In the genomic region with DNA sequence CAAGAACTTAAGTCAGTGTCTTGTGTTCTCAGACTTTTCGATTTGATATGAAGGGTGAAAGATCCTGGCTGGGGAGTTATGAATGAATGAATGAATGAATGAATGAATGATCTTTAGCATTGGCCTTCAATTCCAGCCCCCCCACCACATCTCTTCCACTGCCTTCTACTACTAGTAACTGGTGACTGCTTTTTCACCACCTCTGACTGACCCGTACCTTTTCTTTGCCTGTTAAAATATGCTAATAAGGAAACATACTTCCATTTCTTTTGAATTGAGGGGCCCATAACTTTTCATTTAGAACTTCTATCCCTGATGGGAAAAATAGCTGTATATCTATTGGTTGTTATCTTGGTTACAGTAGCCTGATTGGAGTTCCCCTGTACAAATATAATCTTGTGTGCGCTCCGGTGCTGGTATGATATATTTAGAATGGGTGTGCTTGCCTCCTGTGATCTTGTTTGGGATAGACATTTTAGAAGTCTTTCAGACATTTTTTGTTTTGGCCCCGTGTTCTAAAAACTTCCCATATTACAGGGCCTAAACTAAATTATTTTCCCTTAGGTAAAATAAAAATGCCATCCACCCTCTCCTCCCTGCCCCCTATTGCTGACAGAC, we compare ENCODE assay signal across 8 cellular contexts. TPM values are rescaled to one million over a fixed set of nuclear protein-coding genes. Genes with fewer than 3 reads are reported as not detected.
A peak's percentile ranks its signal among the peaks of the same experiment; 100 is the strongest.
DNase-seq lines count a peak whose midpoint lies in the region; ATAC-seq and TF ChIP-seq lines count a peak whose summit lies in the region.

No MANE protein-coding gene starts in this region.

- H3K27ac ChIP-seq in right atrium auricular region (peak overlapping the region; percentile 79 to 86), ascending aorta (peak overlapping the region; percentile 96 to 100), mucosa of rectum (ENCODE audit: low read depth in 2 of 2, low read length in 2 of 2) (peak overlapping the region; percentile 13 to 20), aorta (ENCODE audit: low read depth in 1 of 2, low read length in 2 of 2) (peak overlapping the region; percentile 49 to 82)

- DNase-seq in right atrium auricular region (ENCODE audit: low spot score) (no peak), Right ventricle myocardium inferior (ENCODE audit: missing footprints) (no peak), ascending aorta (ENCODE audit: low spot score in 2 of 2) (no peak), aorta (no peak), left lobe of liver (ENCODE audit: low spot score) (no peak)

- intact Hi-C loops in Right ventricle myocardium inferior (cut with DNase I): loop anchor here (5.0 kb wide), 1 partner anchor 37 kb away; no protein-coding TSS in a partner anchor
- intact Hi-C loops in ascending aorta (cut with DNase I): loop anchor here (5.0 kb wide), 5 partner anchors 102 to 1288 kb away; a partner anchor contains a TSS
- intact Hi-C loops in aorta (cut with DNase I): loop anchor here in 1 of 2 donors (5.0 to 10.0 kb wide), 2 partner anchors 37 to 1301 kb away; a partner anchor contains a TSS

- H3K27me3 ChIP-seq in right atrium auricular region (no peaks in the 10 kb centered on the region), ascending aorta (no peaks in the 10 kb centered on the region), mucosa of rectum (ENCODE audit: control insufficient read depth in 2 of 2, insufficient read depth in 2 of 2, low read length in 2 of 2) (no peaks in the 10 kb centered on the region), aorta (ENCODE audit: control insufficient read depth in 1 of 2, insufficient read depth in 2 of 2, low read length in 1 of 2) (no peaks in the 10 kb centered on the region)

- TF ChIP-seq CTCF in right atrium auricular region (IDR thresholded peaks at IDR 0.05) (no peak), ascending aorta (IDR thresholded peaks at IDR 0.05) (no peak)

- no peak overlapping the region for H3K9ac ChIP-seq in mucosa of rectum (ENCODE audit: low read depth in 1 of 2, low read length in 2 of 2)

- H3K36me3 ChIP-seq in right atrium auricular region: no peaks in the 10 kb centered on the region
- no peaks in the 10 kb centered on the region for H3K36me3 ChIP-seq in ascending aorta
- no peaks in the 10 kb centered on the region for H3K36me3 ChIP-seq in mucosa of rectum (ENCODE audit: control insufficient read depth in 2 of 2, insufficient read depth in 2 of 2, low read length in 2 of 2)
- no peaks in the 10 kb centered on the region for H3K36me3 ChIP-seq in aorta (ENCODE audit: control insufficient read depth in 1 of 2, insufficient read depth in 2 of 2, low read length in 1 of 2)

- ATAC-seq in Right ventricle myocardium inferior (no peak), aorta (ENCODE audit: low FRiP score) (no peak), GM19324 (IDR thresholded peaks at IDR 0.05; ENCODE audit: low FRiP score, unreplicated experiment) (no peak), left lobe of liver (no peak), HG02852 (IDR thresholded peaks at IDR 0.05; ENCODE audit: unreplicated experiment) (no peak)

- H3K9me3 ChIP-seq in right atrium auricular region (no peaks in the 10 kb centered on the region), ascending aorta (no peaks in the 10 kb centered on the region), mucosa of rectum (ENCODE audit: control insufficient read depth in 2 of 2, low read length in 2 of 2) (no peaks in the 10 kb centered on the region), aorta (ENCODE audit: control insufficient read depth, low read length) (no peaks in the 10 kb centered on the region)

- WGBS in aorta, 2 donors: 28 to 29% methylated on average over 5 of the region's 5 CpGs

- H3K4me1 ChIP-seq in right atrium auricular region (peaks cover 0 to 72% of the 10 kb centered on the region in 2 donors), ascending aorta (peaks cover 17 to 70% of the 10 kb centered on the region in 2 donors), mucosa of rectum (ENCODE audit: control insufficient read depth in 2 of 2, insufficient read depth in 2 of 2, low read length in 2 of 2) (peaks cover 19 to 29% of the 10 kb centered on the region in 2 donors), aorta (ENCODE audit: control insufficient read depth in 1 of 2, insufficient read depth in 2 of 2, low read length in 2 of 2) (peaks cover 4 to 27% of the 10 kb centered on the region in 2 donors)

- H3K4me3 ChIP-seq in right atrium auricular region (no peak overlapping the region), ascending aorta (no peak overlapping the region), mucosa of rectum (ENCODE audit: low read length in 2 of 2) (no peak overlapping the region), aorta (ENCODE audit: low read length in 2 of 2) (no peak overlapping the region)

RNA-seq across cellular contexts. Expression of a gene that starts 3.4 kb away (rescaled TPM):
- total RNA-seq in right atrium auricular region: 10 to 100 TPM; 54.2 to 58.7 TPM
- total RNA-seq in Right ventricle myocardium inferior: 58.1 TPM
- 3.9 TPM for total RNA-seq in ascending aorta
- total RNA-seq in aorta: 10 to 100 TPM; 18.1 to 24.3 TPM
- 10 to 100 TPM; 27.3 to 44.2 TPM for polyA plus RNA-seq in aorta
- 33.9 TPM for total RNA-seq in left lobe of liver

RNA-seq across cellular contexts. Expression of a gene that starts 3.8 kb away (rescaled TPM):
- total RNA-seq in right atrium auricular region (10 to 100 TPM in 1 of 2 donors, 1 to 10 TPM in 1; 10.0 to 13.4 TPM), Right ventricle myocardium inferior (15.8 TPM), ascending aorta (9.8 TPM), aorta (10 to 100 TPM; 29.5 to 54.5 TPM), left lobe of liver (15.0 TPM)
- 1 to 10 TPM; 3.9 to 4.1 TPM for polyA plus RNA-seq in aorta

Comparison
In these comparisons a context has a peak if more than half of its experiments do, and no peak if none do; other contexts are left out.
1. H3K27ac ChIP-seq: peak in every context shown above with its lines; median percentile 98 in ascending aorta; 82 in right atrium auricular region; 66 in aorta; 16 in mucosa of rectum.